Comparison of ENCODE assay signal across 12 cellular contexts in the genomic region with DNA sequence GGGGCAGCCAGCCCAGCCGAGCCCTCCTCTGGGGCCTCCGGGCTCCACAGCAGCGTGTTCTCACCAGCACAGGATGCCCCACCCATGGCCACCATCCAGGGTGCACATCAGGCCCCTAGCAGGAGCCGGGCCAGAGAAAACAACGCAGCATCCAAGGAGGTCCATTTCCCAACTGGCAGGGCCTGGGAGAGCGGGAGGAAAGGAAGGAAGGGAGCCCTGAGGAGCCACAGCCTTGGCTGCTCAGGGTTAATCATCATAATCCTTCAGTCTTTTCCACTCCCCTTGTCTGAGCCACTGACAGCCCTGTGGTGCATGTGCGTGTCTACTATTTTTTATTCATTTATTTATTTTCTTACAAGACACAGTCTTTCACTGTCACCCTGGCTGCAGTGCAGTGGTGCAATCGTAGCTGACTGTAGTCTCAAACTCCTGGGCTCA. TPM values are rescaled to one million over a fixed set of nuclear protein-coding genes. Genes with fewer than 3 reads are reported as not detected.
DNase-seq lines count a peak whose midpoint lies in the region; ATAC-seq and TF ChIP-seq lines count a peak whose summit lies in the region.
"Had no signal": no experiment of that assay in that cellular context is flagged by ENCODE, and none has a peak within 500 bp of the region (broad histone marks: within the 10 kb centered on the region; RNA-seq: fewer than 3 reads in every experiment).

No MANE protein-coding gene starts in this region.

- H3K9me2 ChIP-seq in GM23338 (ENCODE audit: insufficient read depth), result no peaks in the 10 kb centered on the region

- no peaks in the 10 kb centered on the region for H3K36me3 Mint-ChIP-seq in GM23338 (ENCODE audit: low read depth)
- H3K36me3 Mint-ChIP-seq: naive thymus-derived CD4-positive, alpha-beta T cell had no signal

- H3K9me3 Mint-ChIP-seq in GM23338, result no peaks in the 10 kb centered on the region

- H3K27me3 Mint-ChIP-seq in GM23338 (ENCODE audit: insufficient read depth, low read depth, poor library complexity), result peaks cover 22% of the 10 kb centered on the region

- TF ChIP-seq CTCF in GM23338 (conservative IDR thresholded peaks at IDR 0.05; ENCODE audit: low read depth in 2 of 2), result no peak
- TF ChIP-seq CTCF in astrocyte of the cerebellum (IDR thresholded peaks at IDR 0.05; ENCODE audit: low read depth, low read length, missing control alignments), result no peak

- H4K20me1 ChIP-seq in GM23338 (replicated peaks; ENCODE audit: insufficient read depth), result no peaks in the 10 kb centered on the region

- DNase-seq in GM23338 (ENCODE audit: low spot score) (peak; percentile 34), astrocyte of the cerebellum (ENCODE audit: low read depth) (peak; percentile 58), left ventricle myocardium superior (peak; percentile 97), smooth muscle cell of the brain vasculature (ENCODE audit: low read depth, low spot score) (peak; percentile 82), DMS53 (lab: John Stamatoyannopoulos, UW) (no peak)
- DNase-seq in effector CD4-positive, alpha-beta T cell, result no peak
- DNase-seq: activated gamma-delta T cell; Calu3; naive thymus-derived CD4-positive, alpha-beta T cell; NCI-H526 had no signal

- H3K27ac ChIP-seq in GM23338 (ENCODE audit: low read depth), result no peak overlapping the region

- in situ Hi-C loops in astrocyte of the cerebellum (cut with HindIII; ENCODE audit: low sequenced_read_pairs), result no loop called here

- intact Hi-C loops in left ventricle myocardium superior (cut with micrococcal nuclease), result no loop called here

- no peaks in the 10 kb centered on the region for H3F3A ChIP-seq in GM23338 (replicated peaks; ENCODE audit: low read depth)

- ATAC-seq in GM23338, result peak; percentile 13
- ATAC-seq in left ventricle myocardium superior, result peak; percentile 81
- no peak for ATAC-seq in GM21423 (IDR thresholded peaks at IDR 0.05; ENCODE audit: unreplicated experiment)
- no peak for ATAC-seq in HG03354 (IDR thresholded peaks at IDR 0.05; ENCODE audit: poor library complexity, severe bottlenecking, unreplicated experiment)
- ATAC-seq: naive thymus-derived CD4-positive, alpha-beta T cell had no signal

- H3K4me3 Mint-ChIP-seq in GM23338, result no peak overlapping the region
- H3K4me3 Mint-ChIP-seq: naive thymus-derived CD4-positive, alpha-beta T cell had no signal

- H2AFZ ChIP-seq in GM23338, result no peak overlapping the region

- H3K4me3 ChIP-seq in GM23338 (no peak overlapping the region), astrocyte of the cerebellum (ENCODE audit: low read depth, low read length) (no peak overlapping the region)

- H3K4me2 ChIP-seq in GM23338, result no peak overlapping the region

- no peaks in the 10 kb centered on the region for H3K36me3 ChIP-seq in GM23338 (ENCODE audit: insufficient read depth)

- peaks cover 4% of the 10 kb centered on the region; the same call in 1 of the 2 replicates for H3K4me1 ChIP-seq in GM23338 (ENCODE audit: insufficient read depth)

- no peak overlapping the region for H3K27ac Mint-ChIP-seq in GM23338
- H3K27ac Mint-ChIP-seq: naive thymus-derived CD4-positive, alpha-beta T cell had no signal

- H3K79me2 ChIP-seq in GM23338 (replicated peaks; ENCODE audit: insufficient read depth), result no peaks in the 10 kb centered on the region

- H3K4me1 Mint-ChIP-seq in GM23338, result peaks cover 23% of the 10 kb centered on the region

- peaks cover 22% of the 10 kb centered on the region for H3K27me3 ChIP-seq in GM23338 (ENCODE audit: insufficient read depth)

TF ChIP-seq in GM23338, 12 proteins besides CTCF, POLR2A, EP300 and RAD21:
- TF ChIP-seq EZH2phosphoT487 (IDR thresholded peaks at IDR 0.05; ENCODE audit: unreplicated experiment) (no peak), ZNF331 (CRISPR knock-in tag; IDR thresholded peaks at IDR 0.05; ENCODE audit: low read depth) (no peak), EZH2 (IDR thresholded peaks at IDR 0.05; ENCODE audit: low read depth, unreplicated experiment) (no peak), JUNB (IDR thresholded peaks at IDR 0.05; ENCODE audit: unreplicated experiment) (no peak)
- TF ChIP-seq, protein P1, sequence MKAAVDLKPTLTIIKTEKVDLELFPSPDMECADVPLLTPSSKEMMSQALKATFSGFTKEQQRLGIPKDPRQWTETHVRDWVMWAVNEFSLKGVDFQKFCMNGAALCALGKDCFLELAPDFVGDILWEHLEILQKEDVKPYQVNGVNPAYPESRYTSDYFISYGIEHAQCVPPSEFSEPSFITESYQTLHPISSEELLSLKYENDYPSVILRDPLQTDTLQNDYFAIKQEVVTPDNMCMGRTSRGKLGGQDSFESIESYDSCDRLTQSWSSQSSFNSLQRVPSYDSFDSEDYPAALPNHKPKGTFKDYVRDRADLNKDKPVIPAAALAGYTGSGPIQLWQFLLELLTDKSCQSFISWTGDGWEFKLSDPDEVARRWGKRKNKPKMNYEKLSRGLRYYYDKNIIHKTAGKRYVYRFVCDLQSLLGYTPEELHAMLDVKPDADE (IDR thresholded peaks at IDR 0.05), result no peak
- TF ChIP-seq, protein P2, sequence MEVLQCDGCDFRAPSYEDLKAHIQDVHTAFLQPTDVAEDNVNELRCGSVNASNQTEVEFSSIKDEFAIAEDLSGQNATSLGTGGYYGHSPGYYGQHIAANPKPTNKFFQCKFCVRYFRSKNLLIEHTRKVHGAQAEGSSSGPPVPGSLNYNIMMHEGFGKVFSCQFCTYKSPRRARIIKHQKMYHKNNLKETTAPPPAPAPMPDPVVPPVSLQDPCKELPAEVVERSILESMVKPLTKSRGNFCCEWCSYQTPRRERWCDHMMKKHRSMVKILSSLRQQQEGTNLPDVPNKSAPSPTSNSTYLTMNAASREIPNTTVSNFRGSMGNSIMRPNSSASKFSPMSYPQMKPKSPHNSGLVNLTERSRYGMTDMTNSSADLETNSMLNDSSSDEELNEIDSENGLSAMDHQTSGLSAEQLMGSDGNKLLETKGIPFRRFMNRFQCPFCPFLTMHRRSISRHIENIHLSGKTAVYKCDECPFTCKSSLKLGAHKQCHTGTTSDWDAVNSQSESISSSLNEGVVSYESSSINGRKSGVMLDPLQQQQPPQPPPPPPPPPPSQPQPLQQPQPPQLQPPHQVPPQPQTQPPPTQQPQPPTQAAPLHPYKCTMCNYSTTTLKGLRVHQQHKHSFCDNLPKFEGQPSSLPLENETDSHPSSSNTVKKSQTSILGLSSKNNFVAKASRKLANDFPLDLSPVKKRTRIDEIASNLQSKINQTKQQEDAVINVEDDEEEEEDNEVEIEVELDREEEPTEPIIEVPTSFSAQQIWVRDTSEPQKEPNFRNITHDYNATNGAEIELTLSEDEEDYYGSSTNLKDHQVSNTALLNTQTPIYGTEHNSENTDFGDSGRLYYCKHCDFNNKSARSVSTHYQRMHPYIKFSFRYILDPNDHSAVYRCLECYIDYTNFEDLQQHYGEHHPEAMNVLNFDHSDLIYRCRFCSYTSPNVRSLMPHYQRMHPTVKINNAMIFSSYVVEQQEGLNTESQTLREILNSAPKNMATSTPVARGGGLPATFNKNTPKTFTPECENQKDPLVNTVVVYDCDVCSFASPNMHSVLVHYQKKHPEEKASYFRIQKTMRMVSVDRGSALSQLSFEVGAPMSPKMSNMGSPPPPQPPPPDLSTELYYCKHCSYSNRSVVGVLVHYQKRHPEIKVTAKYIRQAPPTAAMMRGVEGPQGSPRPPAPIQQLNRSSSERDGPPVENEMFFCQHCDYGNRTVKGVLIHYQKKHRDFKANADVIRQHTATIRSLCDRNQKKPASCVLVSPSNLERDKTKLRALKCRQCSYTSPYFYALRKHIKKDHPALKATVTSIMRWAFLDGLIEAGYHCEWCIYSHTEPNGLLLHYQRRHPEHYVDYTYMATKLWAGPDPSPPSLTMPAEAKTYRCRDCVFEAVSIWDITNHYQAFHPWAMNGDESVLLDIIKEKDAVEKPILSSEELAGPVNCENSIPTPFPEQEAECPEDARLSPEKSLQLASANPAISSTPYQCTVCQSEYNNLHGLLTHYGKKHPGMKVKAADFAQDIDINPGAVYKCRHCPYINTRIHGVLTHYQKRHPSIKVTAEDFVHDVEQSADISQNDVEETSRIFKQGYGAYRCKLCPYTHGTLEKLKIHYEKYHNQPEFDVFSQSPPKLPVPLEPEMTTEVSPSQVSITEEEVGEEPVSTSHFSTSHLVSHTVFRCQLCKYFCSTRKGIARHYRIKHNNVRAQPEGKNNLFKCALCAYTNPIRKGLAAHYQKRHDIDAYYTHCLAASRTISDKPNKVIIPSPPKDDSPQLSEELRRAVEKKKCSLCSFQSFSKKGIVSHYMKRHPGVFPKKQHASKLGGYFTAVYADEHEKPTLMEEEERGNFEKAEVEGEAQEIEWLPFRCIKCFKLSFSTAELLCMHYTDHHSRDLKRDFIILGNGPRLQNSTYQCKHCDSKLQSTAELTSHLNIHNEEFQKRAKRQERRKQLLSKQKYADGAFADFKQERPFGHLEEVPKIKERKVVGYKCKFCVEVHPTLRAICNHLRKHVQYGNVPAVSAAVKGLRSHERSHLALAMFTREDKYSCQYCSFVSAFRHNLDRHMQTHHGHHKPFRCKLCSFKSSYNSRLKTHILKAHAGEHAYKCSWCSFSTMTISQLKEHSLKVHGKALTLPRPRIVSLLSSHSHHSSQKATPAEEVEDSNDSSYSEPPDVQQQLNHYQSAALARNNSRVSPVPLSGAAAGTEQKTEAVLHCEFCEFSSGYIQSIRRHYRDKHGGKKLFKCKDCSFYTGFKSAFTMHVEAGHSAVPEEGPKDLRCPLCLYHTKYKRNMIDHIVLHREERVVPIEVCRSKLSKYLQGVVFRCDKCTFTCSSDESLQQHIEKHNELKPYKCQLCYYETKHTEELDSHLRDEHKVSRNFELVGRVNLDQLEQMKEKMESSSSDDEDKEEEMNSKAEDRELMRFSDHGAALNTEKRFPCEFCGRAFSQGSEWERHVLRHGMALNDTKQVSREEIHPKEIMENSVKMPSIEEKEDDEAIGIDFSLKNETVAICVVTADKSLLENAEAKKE (CRISPR knock-in tag; IDR thresholded peaks at IDR 0.05), result no peak

RNA-seq across cellular contexts. Expression of a gene that starts 3.6 kb away (rescaled TPM):
- total RNA-seq in GM23338 (2014; rRNA removed; shearing (Covaris generic)), result 0.89 and 1.1 TPM in 2 replicates
- polyA plus RNA-seq in GM23338 (2016; fragmentation: Nextera tagmentation; extraction: Ambion mirVana), result 11.0 and 14.4 TPM in 2 replicates
- 23.2 TPM for total RNA-seq in left ventricle myocardium superior
- total RNA-seq: Calu3; naive thymus-derived CD4-positive, alpha-beta T cell had no signal
- polyA plus RNA-seq: naive thymus-derived CD4-positive, alpha-beta T cell had no signal

RNA-seq across cellular contexts. Expression of a gene that starts 57.7 kb away (rescaled TPM):
- total RNA-seq in GM23338 (2014; rRNA removed; shearing (Covaris generic)), result 21.1 and 21.2 TPM in 2 replicates
- 21.1 and 21.5 TPM in 2 replicates for polyA plus RNA-seq in GM23338 (2016; fragmentation: Nextera tagmentation; extraction: Ambion mirVana)
- total RNA-seq in left ventricle myocardium superior, result 6.9 TPM

Comparison
In these comparisons a context has a peak if more than half of its experiments do, and no peak if none do; other contexts are left out.
1. ATAC-seq: peak in GM23338 (single experiment) and left ventricle myocardium superior (single experiment); none in GM21423 (single experiment) and HG03354 (single experiment).
2. DNase-seq: peak in GM23338 (single experiment), astrocyte of the cerebellum (single experiment), left ventricle myocardium superior (single experiment) and smooth muscle cell of the brain vasculature (single experiment); none in effector CD4-positive, alpha-beta T cell (single experiment) and DMS53 (single experiment).
3. RNA of a gene that starts 3.6 kb away (total RNA-seq): 23.2 TPM in left ventricle myocardium superior (single experiment); 0.89 to 1.1 TPM in GM23338; every median in the first group is over 10 times any median in the second.